1 cellular context compared by ENCODE assay signal in the genomic region with DNA sequence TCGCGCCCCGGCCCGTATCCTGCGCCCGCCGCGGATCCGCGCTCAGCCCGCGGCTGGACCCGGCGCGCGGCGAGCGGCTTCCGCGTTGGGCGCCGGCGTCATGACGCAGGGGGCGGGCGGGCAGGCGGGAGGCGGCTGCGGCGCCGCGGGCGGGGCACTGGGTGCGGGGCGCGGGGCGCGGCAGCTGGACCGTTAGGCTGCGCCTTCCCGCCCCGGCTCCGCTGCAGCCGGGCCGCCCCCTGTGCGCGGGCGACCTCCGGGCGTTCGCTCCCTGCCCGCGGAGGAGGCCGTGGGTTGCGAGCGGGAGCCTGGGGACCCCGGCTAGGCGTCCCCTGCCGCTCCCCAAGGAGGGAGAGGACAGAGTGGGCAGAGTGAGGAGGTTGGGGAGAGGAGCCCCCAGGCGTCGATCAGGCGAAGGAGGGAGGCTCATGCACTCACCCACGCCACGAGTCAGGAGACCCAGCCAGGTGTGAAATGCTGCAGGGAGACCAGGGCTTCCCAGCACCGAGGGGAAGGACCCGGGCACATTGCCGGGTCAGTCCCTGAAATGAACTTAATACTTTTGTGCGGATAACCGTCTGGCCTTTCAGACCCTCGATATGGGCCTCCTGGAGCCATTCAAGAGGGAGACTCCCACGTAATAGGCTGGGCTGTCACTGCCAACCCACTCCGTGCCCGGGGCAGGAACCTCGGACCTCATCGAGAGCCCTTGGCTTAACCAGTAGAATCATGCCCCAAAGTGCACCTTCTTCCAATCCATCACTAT.
TF ChIP-seq lines count a peak whose summit lies in the region.

A gene (minus strand): TSS at position 55 of the 766 bp plus-strand sequence. CDS start 252 bp downstream, outside the sequence.

TF ChIP-seq in HepG2, 621 proteins besides CTCF, POLR2A, EP300 and RAD21 (continued from another document and continues in another):
- TF ChIP-seq, protein P1, sequence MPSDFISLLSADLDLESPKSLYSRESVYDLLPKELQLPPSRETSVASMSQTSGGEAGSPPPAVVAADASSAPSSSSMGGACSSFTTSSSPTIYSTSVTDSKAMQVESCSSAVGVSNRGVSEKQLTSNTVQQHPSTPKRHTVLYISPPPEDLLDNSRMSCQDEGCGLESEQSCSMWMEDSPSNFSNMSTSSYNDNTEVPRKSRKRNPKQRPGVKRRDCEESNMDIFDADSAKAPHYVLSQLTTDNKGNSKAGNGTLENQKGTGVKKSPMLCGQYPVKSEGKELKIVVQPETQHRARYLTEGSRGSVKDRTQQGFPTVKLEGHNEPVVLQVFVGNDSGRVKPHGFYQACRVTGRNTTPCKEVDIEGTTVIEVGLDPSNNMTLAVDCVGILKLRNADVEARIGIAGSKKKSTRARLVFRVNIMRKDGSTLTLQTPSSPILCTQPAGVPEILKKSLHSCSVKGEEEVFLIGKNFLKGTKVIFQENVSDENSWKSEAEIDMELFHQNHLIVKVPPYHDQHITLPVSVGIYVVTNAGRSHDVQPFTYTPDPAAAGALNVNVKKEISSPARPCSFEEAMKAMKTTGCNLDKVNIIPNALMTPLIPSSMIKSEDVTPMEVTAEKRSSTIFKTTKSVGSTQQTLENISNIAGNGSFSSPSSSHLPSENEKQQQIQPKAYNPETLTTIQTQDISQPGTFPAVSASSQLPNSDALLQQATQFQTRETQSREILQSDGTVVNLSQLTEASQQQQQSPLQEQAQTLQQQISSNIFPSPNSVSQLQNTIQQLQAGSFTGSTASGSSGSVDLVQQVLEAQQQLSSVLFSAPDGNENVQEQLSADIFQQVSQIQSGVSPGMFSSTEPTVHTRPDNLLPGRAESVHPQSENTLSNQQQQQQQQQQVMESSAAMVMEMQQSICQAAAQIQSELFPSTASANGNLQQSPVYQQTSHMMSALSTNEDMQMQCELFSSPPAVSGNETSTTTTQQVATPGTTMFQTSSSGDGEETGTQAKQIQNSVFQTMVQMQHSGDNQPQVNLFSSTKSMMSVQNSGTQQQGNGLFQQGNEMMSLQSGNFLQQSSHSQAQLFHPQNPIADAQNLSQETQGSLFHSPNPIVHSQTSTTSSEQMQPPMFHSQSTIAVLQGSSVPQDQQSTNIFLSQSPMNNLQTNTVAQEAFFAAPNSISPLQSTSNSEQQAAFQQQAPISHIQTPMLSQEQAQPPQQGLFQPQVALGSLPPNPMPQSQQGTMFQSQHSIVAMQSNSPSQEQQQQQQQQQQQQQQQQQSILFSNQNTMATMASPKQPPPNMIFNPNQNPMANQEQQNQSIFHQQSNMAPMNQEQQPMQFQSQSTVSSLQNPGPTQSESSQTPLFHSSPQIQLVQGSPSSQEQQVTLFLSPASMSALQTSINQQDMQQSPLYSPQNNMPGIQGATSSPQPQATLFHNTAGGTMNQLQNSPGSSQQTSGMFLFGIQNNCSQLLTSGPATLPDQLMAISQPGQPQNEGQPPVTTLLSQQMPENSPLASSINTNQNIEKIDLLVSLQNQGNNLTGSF (CRISPR knock-in tag; IDR thresholded peaks at IDR 0.05): peak; percentile 85; the same call in 1 of the 2 replicates
- TF ChIP-seq HOXA9 (CRISPR knock-in tag; IDR thresholded peaks at IDR 0.05; ENCODE audit: borderline replicate concordance): no peak
- TF ChIP-seq KAT8 (CRISPR knock-in tag; IDR thresholded peaks at IDR 0.05): no peak
- no peak for TF ChIP-seq ZSCAN12 (CRISPR knock-in tag; IDR thresholded peaks at IDR 0.05)
- peak; percentile 56; the same call in 1 of the 2 replicates for TF ChIP-seq ARNT2 (CRISPR knock-in tag; IDR thresholded peaks at IDR 0.05; ENCODE audit: low read depth)
- TF ChIP-seq HMG20B (CRISPR knock-in tag; conservative IDR thresholded peaks at IDR 0.05): no peak
- peak; percentile 61 for TF ChIP-seq ATF7-NPFF (CRISPR knock-in tag; IDR thresholded peaks at IDR 0.05; ENCODE audit: low read depth)
- TF ChIP-seq, protein P2, sequence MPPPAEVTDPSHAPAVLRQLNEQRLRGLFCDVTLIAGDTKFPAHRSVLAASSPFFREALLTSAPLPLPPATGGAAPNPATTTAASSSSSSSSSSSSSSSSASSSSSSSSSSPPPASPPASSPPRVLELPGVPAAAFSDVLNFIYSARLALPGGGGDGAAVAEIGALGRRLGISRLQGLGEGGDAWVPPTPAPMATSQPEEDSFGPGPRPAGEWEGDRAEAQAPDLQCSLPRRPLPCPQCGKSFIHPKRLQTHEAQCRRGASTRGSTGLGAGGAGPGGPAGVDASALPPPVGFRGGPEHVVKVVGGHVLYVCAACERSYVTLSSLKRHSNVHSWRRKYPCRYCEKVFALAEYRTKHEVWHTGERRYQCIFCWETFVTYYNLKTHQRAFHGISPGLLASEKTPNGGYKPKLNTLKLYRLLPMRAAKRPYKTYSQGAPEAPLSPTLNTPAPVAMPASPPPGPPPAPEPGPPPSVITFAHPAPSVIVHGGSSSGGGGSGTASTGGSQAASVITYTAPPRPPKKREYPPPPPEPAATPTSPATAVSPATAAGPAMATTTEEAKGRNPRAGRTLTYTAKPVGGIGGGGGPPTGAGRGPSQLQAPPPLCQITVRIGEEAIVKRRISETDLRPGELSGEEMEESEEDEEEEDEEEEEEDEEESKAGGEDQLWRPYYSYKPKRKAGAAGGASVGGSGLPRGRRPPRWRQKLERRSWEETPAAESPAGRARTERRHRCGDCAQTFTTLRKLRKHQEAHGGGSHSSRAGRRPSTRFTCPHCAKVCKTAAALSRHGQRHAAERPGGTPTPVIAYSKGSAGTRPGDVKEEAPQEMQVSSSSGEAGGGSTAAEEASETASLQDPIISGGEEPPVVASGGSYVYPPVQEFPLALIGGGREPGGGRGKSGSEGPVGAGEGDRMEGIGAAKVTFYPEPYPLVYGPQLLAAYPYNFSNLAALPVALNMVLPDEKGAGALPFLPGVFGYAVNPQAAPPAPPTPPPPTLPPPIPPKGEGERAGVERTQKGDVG (CRISPR knock-in tag; IDR thresholded peaks at IDR 0.05; ENCODE audit: borderline replicate concordance): no peak
- TF ChIP-seq, protein P3, sequence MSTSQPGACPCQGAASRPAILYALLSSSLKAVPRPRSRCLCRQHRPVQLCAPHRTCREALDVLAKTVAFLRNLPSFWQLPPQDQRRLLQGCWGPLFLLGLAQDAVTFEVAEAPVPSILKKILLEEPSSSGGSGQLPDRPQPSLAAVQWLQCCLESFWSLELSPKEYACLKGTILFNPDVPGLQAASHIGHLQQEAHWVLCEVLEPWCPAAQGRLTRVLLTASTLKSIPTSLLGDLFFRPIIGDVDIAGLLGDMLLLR (CRISPR knock-in tag; IDR thresholded peaks at IDR 0.05): no peak
- 0 out of 2 replicates have a peak, but pooled peaks have one; percentile 56 for TF ChIP-seq ZNF468 (CRISPR knock-in tag; IDR thresholded peaks at IDR 0.05)
- TF ChIP-seq, protein P4, sequence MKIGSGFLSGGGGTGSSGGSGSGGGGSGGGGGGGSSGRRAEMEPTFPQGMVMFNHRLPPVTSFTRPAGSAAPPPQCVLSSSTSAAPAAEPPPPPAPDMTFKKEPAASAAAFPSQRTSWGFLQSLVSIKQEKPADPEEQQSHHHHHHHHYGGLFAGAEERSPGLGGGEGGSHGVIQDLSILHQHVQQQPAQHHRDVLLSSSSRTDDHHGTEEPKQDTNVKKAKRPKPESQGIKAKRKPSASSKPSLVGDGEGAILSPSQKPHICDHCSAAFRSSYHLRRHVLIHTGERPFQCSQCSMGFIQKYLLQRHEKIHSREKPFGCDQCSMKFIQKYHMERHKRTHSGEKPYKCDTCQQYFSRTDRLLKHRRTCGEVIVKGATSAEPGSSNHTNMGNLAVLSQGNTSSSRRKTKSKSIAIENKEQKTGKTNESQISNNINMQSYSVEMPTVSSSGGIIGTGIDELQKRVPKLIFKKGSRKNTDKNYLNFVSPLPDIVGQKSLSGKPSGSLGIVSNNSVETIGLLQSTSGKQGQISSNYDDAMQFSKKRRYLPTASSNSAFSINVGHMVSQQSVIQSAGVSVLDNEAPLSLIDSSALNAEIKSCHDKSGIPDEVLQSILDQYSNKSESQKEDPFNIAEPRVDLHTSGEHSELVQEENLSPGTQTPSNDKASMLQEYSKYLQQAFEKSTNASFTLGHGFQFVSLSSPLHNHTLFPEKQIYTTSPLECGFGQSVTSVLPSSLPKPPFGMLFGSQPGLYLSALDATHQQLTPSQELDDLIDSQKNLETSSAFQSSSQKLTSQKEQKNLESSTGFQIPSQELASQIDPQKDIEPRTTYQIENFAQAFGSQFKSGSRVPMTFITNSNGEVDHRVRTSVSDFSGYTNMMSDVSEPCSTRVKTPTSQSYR (CRISPR knock-in tag; IDR thresholded peaks at IDR 0.05; ENCODE audit: borderline replicate concordance): 0 out of 2 replicates have a peak, but pooled peaks have one; percentile 29
- no peak for TF ChIP-seq ZFYVE20 (CRISPR knock-in tag; IDR thresholded peaks at IDR 0.05; ENCODE audit: borderline replicate concordance, low read depth)
- peak; percentile 78; the same call in 1 of the 2 replicates for TF ChIP-seq NRL (CRISPR knock-in tag; IDR thresholded peaks at IDR 0.05; ENCODE audit: borderline replicate concordance)
- TF ChIP-seq SP4 (CRISPR knock-in tag; IDR thresholded peaks at IDR 0.05): no peak
- no peak for TF ChIP-seq ZNF660 (CRISPR knock-in tag; IDR thresholded peaks at IDR 0.05; ENCODE audit: borderline replicate concordance, low read depth)
- TF ChIP-seq GATAD1 (CRISPR knock-in tag; IDR thresholded peaks at IDR 0.05): no peak
- no peak for TF ChIP-seq SALL2 (CRISPR knock-in tag; IDR thresholded peaks at IDR 0.05)
- TF ChIP-seq, protein P5, sequence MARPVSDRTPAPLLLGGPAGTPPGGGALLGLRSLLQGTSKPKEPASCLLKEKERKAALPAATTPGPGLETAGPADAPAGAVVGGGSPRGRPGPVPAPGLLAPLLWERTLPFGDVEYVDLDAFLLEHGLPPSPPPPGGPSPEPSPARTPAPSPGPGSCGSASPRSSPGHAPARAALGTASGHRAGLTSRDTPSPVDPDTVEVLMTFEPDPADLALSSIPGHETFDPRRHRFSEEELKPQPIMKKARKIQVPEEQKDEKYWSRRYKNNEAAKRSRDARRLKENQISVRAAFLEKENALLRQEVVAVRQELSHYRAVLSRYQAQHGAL (CRISPR knock-in tag; IDR thresholded peaks at IDR 0.05; ENCODE audit: not compliant biosample characterization): no peak
- no peak for TF ChIP-seq GPN1 (CRISPR knock-in tag; IDR thresholded peaks at IDR 0.05; ENCODE audit: borderline replicate concordance)
- TF ChIP-seq, protein P6, sequence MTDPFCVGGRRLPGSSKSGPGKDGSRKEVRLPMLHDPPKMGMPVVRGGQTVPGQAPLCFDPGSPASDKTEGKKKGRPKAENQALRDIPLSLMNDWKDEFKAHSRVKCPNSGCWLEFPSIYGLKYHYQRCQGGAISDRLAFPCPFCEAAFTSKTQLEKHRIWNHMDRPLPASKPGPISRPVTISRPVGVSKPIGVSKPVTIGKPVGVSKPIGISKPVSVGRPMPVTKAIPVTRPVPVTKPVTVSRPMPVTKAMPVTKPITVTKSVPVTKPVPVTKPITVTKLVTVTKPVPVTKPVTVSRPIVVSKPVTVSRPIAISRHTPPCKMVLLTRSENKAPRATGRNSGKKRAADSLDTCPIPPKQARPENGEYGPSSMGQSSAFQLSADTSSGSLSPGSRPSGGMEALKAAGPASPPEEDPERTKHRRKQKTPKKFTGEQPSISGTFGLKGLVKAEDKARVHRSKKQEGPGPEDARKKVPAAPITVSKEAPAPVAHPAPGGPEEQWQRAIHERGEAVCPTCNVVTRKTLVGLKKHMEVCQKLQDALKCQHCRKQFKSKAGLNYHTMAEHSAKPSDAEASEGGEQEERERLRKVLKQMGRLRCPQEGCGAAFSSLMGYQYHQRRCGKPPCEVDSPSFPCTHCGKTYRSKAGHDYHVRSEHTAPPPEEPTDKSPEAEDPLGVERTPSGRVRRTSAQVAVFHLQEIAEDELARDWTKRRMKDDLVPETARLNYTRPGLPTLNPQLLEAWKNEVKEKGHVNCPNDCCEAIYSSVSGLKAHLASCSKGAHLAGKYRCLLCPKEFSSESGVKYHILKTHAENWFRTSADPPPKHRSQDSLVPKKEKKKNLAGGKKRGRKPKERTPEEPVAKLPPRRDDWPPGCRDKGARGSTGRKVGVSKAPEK (CRISPR knock-in tag; IDR thresholded peaks at IDR 0.05; ENCODE audit: borderline replicate concordance): no peak
- TF ChIP-seq NFKB2 (CRISPR knock-in tag; IDR thresholded peaks at IDR 0.05; ENCODE audit: borderline replicate concordance): peak; percentile 81
- TF ChIP-seq, protein P7, sequence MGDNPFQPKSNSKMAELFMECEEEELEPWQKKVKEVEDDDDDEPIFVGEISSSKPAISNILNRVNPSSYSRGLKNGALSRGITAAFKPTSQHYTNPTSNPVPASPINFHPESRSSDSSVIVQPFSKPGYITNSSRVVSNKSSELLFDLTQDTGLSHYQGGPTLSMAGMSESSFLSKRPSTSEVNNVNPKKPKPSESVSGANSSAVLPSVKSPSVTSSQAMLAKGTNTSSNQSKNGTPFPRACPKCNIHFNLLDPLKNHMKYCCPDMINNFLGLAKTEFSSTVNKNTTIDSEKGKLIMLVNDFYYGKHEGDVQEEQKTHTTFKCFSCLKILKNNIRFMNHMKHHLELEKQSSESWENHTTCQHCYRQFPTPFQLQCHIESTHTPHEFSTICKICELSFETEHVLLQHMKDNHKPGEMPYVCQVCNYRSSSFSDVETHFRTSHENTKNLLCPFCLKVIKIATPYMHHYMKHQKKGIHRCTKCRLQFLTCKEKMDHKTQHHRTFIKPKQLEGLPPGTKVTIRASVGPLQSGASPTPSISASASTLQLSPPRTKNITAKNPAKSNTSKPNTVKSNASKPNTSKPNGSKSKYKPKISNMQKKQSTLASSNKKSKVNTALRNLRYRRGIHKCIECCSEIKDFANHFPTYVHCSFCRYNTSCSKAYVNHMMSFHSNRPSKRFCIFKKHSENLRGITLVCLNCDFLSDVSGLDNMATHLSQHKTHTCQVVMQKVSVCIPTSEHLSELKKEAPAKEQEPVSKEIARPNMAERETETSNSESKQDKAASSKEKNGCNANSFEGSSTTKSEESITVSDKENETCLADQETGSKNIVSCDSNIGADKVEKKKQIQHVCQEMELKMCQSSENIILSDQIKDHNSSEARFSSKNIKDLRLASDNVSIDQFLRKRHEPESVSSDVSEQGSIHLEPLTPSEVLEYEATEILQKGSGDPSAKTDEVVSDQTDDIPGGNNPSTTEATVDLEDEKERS (CRISPR knock-in tag; IDR thresholded peaks at IDR 0.05): no peak
- no peak for TF ChIP-seq ZNF224 (CRISPR knock-in tag; IDR thresholded peaks at IDR 0.05)
- 0 out of 2 replicates have a peak, but pooled peaks have one; percentile 41 for TF ChIP-seq ZNF709 (CRISPR knock-in tag; IDR thresholded peaks at IDR 0.05)
- TF ChIP-seq CCDC6 (CRISPR knock-in tag; IDR thresholded peaks at IDR 0.05): peak; percentile 73
- TF ChIP-seq, protein P8, sequence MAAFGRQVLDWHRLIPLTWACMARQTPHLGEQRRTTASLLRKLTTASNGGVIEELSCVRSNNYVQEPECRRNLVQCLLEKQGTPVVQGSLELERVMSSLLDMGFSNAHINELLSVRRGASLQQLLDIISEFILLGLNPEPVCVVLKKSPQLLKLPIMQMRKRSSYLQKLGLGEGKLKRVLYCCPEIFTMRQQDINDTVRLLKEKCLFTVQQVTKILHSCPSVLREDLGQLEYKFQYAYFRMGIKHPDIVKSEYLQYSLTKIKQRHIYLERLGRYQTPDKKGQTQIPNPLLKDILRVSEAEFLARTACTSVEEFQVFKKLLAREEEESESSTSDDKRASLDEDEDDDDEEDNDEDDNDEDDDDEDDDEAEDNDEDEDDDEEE (CRISPR knock-in tag; IDR thresholded peaks at IDR 0.05): no peak
- no peak for TF ChIP-seq ZNF430 (CRISPR knock-in tag; IDR thresholded peaks at IDR 0.05)
- no peak for TF ChIP-seq RELA (CRISPR knock-in tag; IDR thresholded peaks at IDR 0.05)
